In genomic region chr10:132977076-132977475, GRCh38 we compare ENCODE assay signal across 23 cellular contexts. TPM values are rescaled to one million over a fixed set of nuclear protein-coding genes. Genes with fewer than 3 reads are reported as not detected.
"Had no signal": no experiment of that assay in that cellular context is flagged by ENCODE, and none has a peak within 500 bp of the region (broad histone marks: within the 10 kb centered on the region; RNA-seq: fewer than 3 reads in every experiment).

No MANE protein-coding gene starts in this region.

- H3K4me3 ChIP-seq: cardiac muscle cell, colonic mucosa, gastrocnemius medialis, pancreas, prostate gland, right lobe of liver, skin epidermis, stomach, thoracic aorta had no signal

- ATAC-seq: gastrocnemius medialis, natural killer cell, pancreas, right lobe of liver had no signal

- DNase-seq: cerebellar nuclear complex; colonic mucosa; effector CD4-positive, alpha-beta T cell; endodermal cell; gastrocnemius medialis; immature natural killer cell; natural killer cell; nucleus accumbens; stimulated activated CD4-positive, alpha-beta T cell treated with anti-CD3 and anti-CD28 coated beads, Interleukin-12 subunit alpha, Interleukin-12 subunit beta, amount 100 ng/mL, for 4 hours; stimulated activated naive CD4-positive, alpha-beta T cell; stomach; substantia nigra; trophoblast cell had no signal

- H3K27ac Mint-ChIP-seq: endodermal cell, immature natural killer cell, memory B cell, mesothelial cell of epicardium, natural killer cell had no signal

- H3K9me3 Mint-ChIP-seq: endodermal cell, immature natural killer cell, memory B cell, mesothelial cell of epicardium, natural killer cell, neural crest cell had no signal

- H3K4me3 Mint-ChIP-seq: endodermal cell, immature natural killer cell, memory B cell, mesothelial cell of epicardium, natural killer cell, neural crest cell had no signal

- H3K9me3 ChIP-seq: colonic mucosa, gastrocnemius medialis, pancreas, prostate gland, right lobe of liver, stomach, thoracic aorta had no signal

- H3K4me1 Mint-ChIP-seq: endodermal cell, immature natural killer cell, memory B cell, mesothelial cell of epicardium, natural killer cell, neural crest cell had no signal

- H3K27me3 ChIP-seq: colonic mucosa, pancreas, right lobe of liver had no signal

- H3K36me3 ChIP-seq: cardiac muscle cell, colonic mucosa, gastrocnemius medialis, pancreas, prostate gland, right lobe of liver, stomach, thoracic aorta had no signal

- H3K4me1 ChIP-seq: colonic mucosa, gastrocnemius medialis, pancreas, prostate gland, right lobe of liver had no signal

- H3K27ac ChIP-seq: cardiac muscle cell, colonic mucosa, gastrocnemius medialis, pancreas, prostate gland, right lobe of liver, skin epidermis, stomach, thoracic aorta had no signal

- H3K36me3 Mint-ChIP-seq: immature natural killer cell, memory B cell, mesothelial cell of epicardium, natural killer cell had no signal

RNA-seq across cellular contexts. Expression of gene CFAP46, which starts 34.7 kb away (rescaled TPM):
- total RNA-seq: myocyte, thoracic aorta had no signal
